Comparison of ENCODE assay signal across 2 cellular contexts in genomic region chr14:76760331-76761197, GRCh38.
TF ChIP-seq lines count a peak whose summit lies in the region.

No MANE protein-coding gene starts in this region.

TF ChIP-seq in A549, 52 proteins besides CTCF, POLR2A, EP300 and RAD21:
- TF ChIP-seq CBX2 (IDR thresholded peaks at IDR 0.05; ENCODE audit: borderline replicate concordance, low read depth) (no peak), CEBPB (IDR thresholded peaks at IDR 0.05) (no peak), HOXB13 (CRISPR knock-in tag; IDR thresholded peaks at IDR 0.05; ENCODE audit: low read depth) (no peak), HES2 (IDR thresholded peaks at IDR 0.05) (no peak), ZSCAN20 (CRISPR knock-in tag; IDR thresholded peaks at IDR 0.05) (no peak), MYC (IDR thresholded peaks at IDR 0.05; ENCODE audit: borderline replicate concordance, low read length) (no peak), BCL3 (IDR thresholded peaks at IDR 0.05) (no peak)

TF ChIP-seq in H1, 55 proteins besides CTCF, POLR2A, EP300 and RAD21:
- TF ChIP-seq ZNF274 (IDR thresholded peaks at IDR 0.05; ENCODE audit: borderline replicate concordance, extremely low read depth, low read length) (no peak), POLR2AphosphoS5 (IDR thresholded peaks at IDR 0.05; ENCODE audit: low read depth, low read length) (no peak), POU5F1 (IDR thresholded peaks at IDR 0.05; ENCODE audit: low read depth, low read length) (no peak), CBX8 (IDR thresholded peaks at IDR 0.05; ENCODE audit: borderline replicate concordance, low read depth, low read length) (no peak), JUND (IDR thresholded peaks at IDR 0.05; ENCODE audit: low read length) (no peak)
